In the genomic region with DNA sequence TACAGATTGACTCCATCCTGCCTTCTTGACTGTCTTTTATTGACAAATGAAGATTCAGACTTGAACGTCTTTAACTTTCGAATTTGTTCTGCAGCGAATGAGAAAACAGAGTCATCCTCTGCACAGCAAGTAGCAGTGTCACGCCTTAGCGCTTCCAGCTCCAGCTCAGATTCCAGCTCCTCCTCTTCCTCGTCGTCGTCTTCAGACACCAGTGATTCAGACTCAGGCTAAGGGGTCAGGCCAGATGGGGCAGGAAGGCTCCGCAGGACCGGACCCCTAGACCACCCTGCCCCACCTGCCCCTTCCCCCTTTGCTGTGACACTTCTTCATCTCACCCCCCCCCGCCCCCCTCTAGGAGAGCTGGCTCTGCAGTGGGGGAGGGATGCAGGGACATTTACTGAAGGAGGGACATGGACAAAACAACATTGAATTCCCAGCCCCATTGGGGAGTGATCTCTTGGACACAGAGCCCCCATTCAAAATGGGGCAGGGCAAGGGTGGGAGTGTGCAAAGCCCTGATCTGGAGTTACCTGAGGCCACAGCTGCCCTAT, we compare ENCODE assay signal across 18 cellular contexts. TPM values are rescaled to one million over a fixed set of nuclear protein-coding genes. Genes with fewer than 3 reads are reported as not detected.
DNase-seq lines count a peak whose midpoint lies in the region; FAIRE-seq and TF ChIP-seq lines count a peak whose summit lies in the region.
"Had no signal": no experiment of that assay in that cellular context is flagged by ENCODE, and none has a peak within 500 bp of the region (broad histone marks: within the 10 kb centered on the region; RNA-seq: fewer than 3 reads in every experiment).

No MANE protein-coding gene starts in this region.

- H3K4me3 ChIP-seq in H1 (ENCODE audit: extremely low read depth in 1 of 4, insufficient read depth in 2 of 4, low read depth in 3 of 4, low read length in 4 of 4): no peak overlapping the region
- H3K4me3 ChIP-seq: sigmoid colon had no signal

- TF ChIP-seq EP300 in H1 (IDR thresholded peaks at IDR 0.05; ENCODE audit: borderline replicate concordance in 1 of 2, low read depth in 2 of 2, low read length in 2 of 2): no peak

- TF ChIP-seq CTCF in H1 (IDR thresholded peaks at IDR 0.05; ENCODE audit: control extremely low read depth in 1 of 3, insufficient read depth in 1 of 3, low read depth in 1 of 3, low read length in 3 of 3) (no peak), osteocyte (IDR thresholded peaks at IDR 0.05) (no peak)

- peaks cover 38 to 42% of the 10 kb centered on the region in 2 experiments for H4K20me1 ChIP-seq in H1 (replicated peaks in 1 of 2; ENCODE audit: control insufficient read depth in 1 of 2, insufficient read depth in 2 of 2, low read length in 2 of 2)

- FAIRE-seq in H1 (lab: Jason Lieb, UNC): no peak
- FAIRE-seq in H54 (lab: Jason Lieb, UNC): no peak

- H4K8ac ChIP-seq in H1 (ENCODE audit: extremely low read depth, insufficient read depth, low read length): no peak overlapping the region

- H3K27me3 Mint-ChIP-seq in activated T-cell treated with anti-CD3 and anti-CD28 coated beads, Interleukin-2, amount 50 U/mL, for 24 hours: no peaks in the 10 kb centered on the region
- peaks cover 2% of the 10 kb centered on the region for H3K27me3 Mint-ChIP-seq in osteocyte (ENCODE audit: unreplicated experiment)

- CTCF ChIA-PET in H1 (lab: Charles Lee; ENCODE audit: partially characterized antibody): interaction anchor here (0.7 to 6.6 kb wide), 7 partner anchors 9 to 181 kb away, joined by 3 to 110 read pairs (median 4); a partner anchor contains a TSS

- no peak overlapping the region for H2BK5ac ChIP-seq in H1 (ENCODE audit: low read depth, low read length)

- H3K4ac ChIP-seq in H1 (replicated peaks; ENCODE audit: insufficient read length, low read depth, low read length): no peak overlapping the region

- no peak overlapping the region for H4K5ac ChIP-seq in H1 (ENCODE audit: insufficient read length, low read depth, low read length)

- POLR2A ChIA-PET in H1 (lab: Charles Lee; ENCODE audit: partially characterized antibody): interaction anchor here (0.6 to 33.3 kb wide), 14 partner anchors 1 to 337 kb away, joined by 3 to 1158 read pairs (median 4); a partner anchor contains a TSS

- H2BK20ac ChIP-seq in H1 (ENCODE audit: low read length): no peak overlapping the region

- no peak overlapping the region for H3K27ac ChIP-seq in H1 (ENCODE audit: low read depth, low read length)
- H3K27ac ChIP-seq: HL-60 had no signal

- no peak overlapping the region for H3K23ac ChIP-seq in H1 (ENCODE audit: insufficient read length)

- 79% methylated on average over 6 of the region's 11 CpGs; no CpG with 5 or more reads in 1 of the 2 experiments for WGBS in H1 (ENCODE audit: extremely low coverage in 1 of 2, insufficient coverage in 1 of 2, insufficient read length in 1 of 2, insufficient replicate concordance in 2 of 2, low coverage in 1 of 2, low lambda C conversion rate in 2 of 2, missing lambda C conversion rate in 1 of 2), 2 experiments

- no peak for DNase-seq in activated T-cell treated with anti-CD3 and anti-CD28 coated beads, Interleukin-2, amount 50 U/mL, for 24 hours
- DNase-seq in activated T-cell treated with anti-CD3 and anti-CD28 coated beads, Interleukin-2, amount 50 U/mL, for 1 hour: no peak
- peak; percentile 30 for DNase-seq in M059J (ENCODE audit: low read depth)
- no peak for DNase-seq in H1 (ENCODE audit: low read depth in 1 of 2, low spot score in 2 of 2)
- DNase-seq in osteocyte (ENCODE audit: extremely low spot score, unreplicated experiment): no peak
- DNase-seq in dedifferentiated amniotic fluid mesenchymal stem cell (ENCODE audit: extremely low spot score): no peak
- no peak for DNase-seq in H54 (ENCODE audit: insufficient read length, low spot score)
- DNase-seq in T-helper 2 cell: no peak
- DNase-seq: COR-L47; effector CD8-positive, alpha-beta T cell; H7; left ventricle myocardium superior; NCI-H187 treated with DMSO at 0.1 percent for 48 hours; NCI-H526; sigmoid colon; stimulated activated CD4-positive, alpha-beta T cell treated with anti-CD3 and anti-CD28 coated beads, Interleukin-2, amount 100 ng/mL, for 48 hours; stimulated activated CD8-positive, alpha-beta memory T cell treated with anti-CD3 and anti-CD28 coated beads, Interleukin-4, amount 100 ng/mL, for 48 hours had no signal

- no peak overlapping the region for H2BK12ac ChIP-seq in H1 (ENCODE audit: low read depth, low read length)

- peak overlapping the region; percentile 14 for H3K4me3 Mint-ChIP-seq in activated T-cell treated with anti-CD3 and anti-CD28 coated beads, Interleukin-2, amount 50 U/mL, for 24 hours
- H3K4me3 Mint-ChIP-seq in osteocyte (ENCODE audit: unreplicated experiment): no peak overlapping the region

- no peak overlapping the region for H3K9ac ChIP-seq in H1 (replicated peaks in 1 of 4; ENCODE audit: extremely low read depth in 1 of 4, low read depth in 3 of 4, low read length in 3 of 4)

- no peaks in the 10 kb centered on the region for H3K9me3 Mint-ChIP-seq in activated T-cell treated with anti-CD3 and anti-CD28 coated beads, Interleukin-2, amount 50 U/mL, for 24 hours
- no peaks in the 10 kb centered on the region for H3K9me3 Mint-ChIP-seq in osteocyte (ENCODE audit: unreplicated experiment)

- no peaks in the 10 kb centered on the region; a peak in 1 of 4 replicates for H3K9me3 ChIP-seq in H1 (ENCODE audit: insufficient read depth in 2 of 2, low read depth in 1 of 2, low read length in 1 of 2)
- H3K9me3 ChIP-seq: sigmoid colon had no signal

- peaks cover 13 to 41% of the 10 kb centered on the region in 2 experiments for H3K79me2 ChIP-seq in H1 (ENCODE audit: control insufficient read depth in 1 of 2, insufficient read depth in 2 of 2, low read length in 2 of 2)

- H3K36me3 ChIP-seq in H1 (ENCODE audit: control insufficient read depth in 2 of 4, insufficient read depth in 4 of 4, low read length in 3 of 4): peaks cover 48 to 67% (median 58%) of the 10 kb centered on the region in 4 experiments

- no peak overlapping the region for H3K56ac ChIP-seq in H1 (replicated peaks; ENCODE audit: insufficient read length, low read depth, low read length)

- H3K27me3 ChIP-seq in H1 (replicated peaks in 1 of 4; ENCODE audit: control insufficient read depth in 3 of 4, extremely low read depth in 1 of 4, insufficient read depth in 3 of 4, low read length in 3 of 4): no peaks in the 10 kb centered on the region
- H3K27me3 ChIP-seq: sigmoid colon had no signal

- no peak overlapping the region for H2BK120ac ChIP-seq in H1 (replicated peaks; ENCODE audit: low read depth, low read length)

- TF ChIP-seq POLR2A in H1 (IDR thresholded peaks at IDR 0.05; ENCODE audit: control extremely low read depth in 1 of 2, low read depth in 2 of 2, low read length in 2 of 2): no peak
- no peak for TF ChIP-seq POLR2A in H54 (IDR thresholded peaks at IDR 0.05; ENCODE audit: low read depth, low read length)

- H3K18ac ChIP-seq in H1 (ENCODE audit: extremely low read depth, low read length): no peak overlapping the region

- H3K4me2 ChIP-seq in H1 (ENCODE audit: insufficient read depth in 1 of 2, low read depth in 2 of 2, low read length in 2 of 2): no peak overlapping the region

- no peaks in the 10 kb centered on the region for H3K23me2 ChIP-seq in H1 (ENCODE audit: low read depth, low read length)

- peaks cover 82% of the 10 kb centered on the region for H3K4me1 Mint-ChIP-seq in activated T-cell treated with anti-CD3 and anti-CD28 coated beads, Interleukin-2, amount 50 U/mL, for 24 hours (ENCODE audit: low read depth)
- peaks cover 32% of the 10 kb centered on the region for H3K4me1 Mint-ChIP-seq in osteocyte (ENCODE audit: unreplicated experiment)

- peaks cover 76% of the 10 kb centered on the region for H3K36me3 Mint-ChIP-seq in activated T-cell treated with anti-CD3 and anti-CD28 coated beads, Interleukin-2, amount 50 U/mL, for 24 hours (ENCODE audit: low read depth)
- peaks cover 59% of the 10 kb centered on the region for H3K36me3 Mint-ChIP-seq in osteocyte (ENCODE audit: unreplicated experiment)

- no peak for TF ChIP-seq RAD21 in H1 (IDR thresholded peaks at IDR 0.05 in 1 of 2, conservative IDR thresholded peaks at IDR 0.05 in 1 of 2; ENCODE audit: low read depth in 2 of 2, low read length in 2 of 2)

- H3K79me1 ChIP-seq in H1 (ENCODE audit: low read depth, low read length): peaks cover 11% of the 10 kb centered on the region

- H3K4me1 ChIP-seq in H1 (replicated peaks in 1 of 4; ENCODE audit: control insufficient read depth in 3 of 4, insufficient read depth in 4 of 4, low read length in 3 of 4): peaks cover 0 to 2% (median 0%) of the 10 kb centered on the region in 4 experiments; a peak in 1 of 7 replicates

- no peak overlapping the region for H4K91ac ChIP-seq in H1 (replicated peaks; ENCODE audit: insufficient read length, low read length)

- H2BK15ac ChIP-seq in H1 (ENCODE audit: low read length): no peak overlapping the region

- H3K14ac ChIP-seq in H1 (ENCODE audit: insufficient read length): no peak overlapping the region

- H2AFZ ChIP-seq in H1 (ENCODE audit: low read length): no peak overlapping the region

- no peak overlapping the region for H2AK5ac ChIP-seq in H1 (ENCODE audit: low read depth, low read length)

- peak overlapping the region; percentile 100 for H3K27ac Mint-ChIP-seq in activated T-cell treated with anti-CD3 and anti-CD28 coated beads, Interleukin-2, amount 50 U/mL, for 24 hours
- peak overlapping the region; percentile 31 for H3K27ac Mint-ChIP-seq in osteocyte (ENCODE audit: unreplicated experiment)

RNA-seq across cellular contexts. Expression of a gene that starts 12.2 kb away (rescaled TPM):
- total RNA-seq in M059J (2014; rRNA removed; shearing (Covaris generic)): 148 and 223 TPM in 2 replicates
- 179 and 185 TPM in 2 replicates for total RNA-seq in H1 (2021; fragmentation: NEBNext Ultra II Directional; extraction: Animal tissue kit (Norgen Biotek cat#: 25700))
- 101 and 132 TPM in 2 replicates for polyA plus RNA-seq in H1 (2011; rRNA removed)
- 118 TPM for polyA plus RNA-seq in H1 (2011; cell fraction: cytosol; rRNA removed)
- polyA plus RNA-seq in H1 (2011; cell fraction: nucleus; rRNA removed): 277 TPM
- 160 to 229 TPM (median 169 TPM) in 4 replicates for polyA plus RNA-seq in H1 (2012, experiment 1 of 2)
- polyA plus RNA-seq in H1 (2012, experiment 2 of 2): 108 TPM
- 146 TPM for polyA plus RNA-seq in H1 (2013, experiment 1 of 2)
- polyA plus RNA-seq in H1 (2013, experiment 2 of 2): 135 TPM
- polyA minus RNA-seq in H1 (2011; rRNA and poly(A)+ RNA removed): 120 and 132 TPM in 2 replicates
- 85.9 TPM for polyA minus RNA-seq in H1 (2011; cell fraction: cytosol; rRNA and poly(A)+ RNA removed)
- polyA minus RNA-seq in H1 (2011; cell fraction: nucleus; rRNA and poly(A)+ RNA removed): 174 TPM
- total RNA-seq in osteocyte: 166 and 168 TPM in 2 replicates

RNA-seq across cellular contexts. Expression of a gene that starts 27.7 kb away (rescaled TPM):
- total RNA-seq in M059J (2014; rRNA removed; shearing (Covaris generic)): 11.4 and 12.3 TPM in 2 replicates
- total RNA-seq in H1 (2021; fragmentation: NEBNext Ultra II Directional; extraction: Animal tissue kit (Norgen Biotek cat#: 25700)): 13.3 and 15.1 TPM in 2 replicates
- polyA plus RNA-seq in H1 (2011; rRNA removed): 18.0 and 23.1 TPM in 2 replicates
- 16.6 TPM for polyA plus RNA-seq in H1 (2011; cell fraction: cytosol; rRNA removed)
- polyA plus RNA-seq in H1 (2011; cell fraction: nucleus; rRNA removed): 27.7 TPM
- polyA plus RNA-seq in H1 (2012, experiment 1 of 2): 11.8 to 16.5 TPM (median 15.3 TPM) in 4 replicates
- polyA plus RNA-seq in H1 (2012, experiment 2 of 2): 18.7 TPM
- polyA plus RNA-seq in H1 (2013, experiment 1 of 2): 14.8 TPM
- polyA plus RNA-seq in H1 (2013, experiment 2 of 2): 15.8 TPM
- polyA minus RNA-seq in H1 (2011; rRNA and poly(A)+ RNA removed): 8.9 and 9.5 TPM in 2 replicates
- 5.5 TPM for polyA minus RNA-seq in H1 (2011; cell fraction: cytosol; rRNA and poly(A)+ RNA removed)
- 8.5 TPM for polyA minus RNA-seq in H1 (2011; cell fraction: nucleus; rRNA and poly(A)+ RNA removed)
- total RNA-seq in osteocyte: 1.3 and 3.0 TPM in 2 replicates

RNA-seq across cellular contexts. Expression of a gene that starts 28.8 kb away (rescaled TPM):
- total RNA-seq in M059J (2014; rRNA removed; shearing (Covaris generic)): not detected in 2 replicates
- total RNA-seq in H1 (2021; fragmentation: NEBNext Ultra II Directional; extraction: Animal tissue kit (Norgen Biotek cat#: 25700)): 23.7 TPM in 2 replicates
- 89.0 and 120 TPM in 2 replicates for polyA plus RNA-seq in H1 (2011; rRNA removed)
- polyA plus RNA-seq in H1 (2011; cell fraction: cytosol; rRNA removed): 55.7 TPM
- polyA plus RNA-seq in H1 (2011; cell fraction: nucleus; rRNA removed): 127 TPM
- 30.8 to 37.5 TPM (median 34.1 TPM) in 4 replicates for polyA plus RNA-seq in H1 (2012, experiment 1 of 2)
- 56.4 TPM for polyA plus RNA-seq in H1 (2012, experiment 2 of 2)
- polyA plus RNA-seq in H1 (2013, experiment 1 of 2): 32.5 TPM
- 36.8 TPM for polyA plus RNA-seq in H1 (2013, experiment 2 of 2)
- 73.5 and 94.6 TPM in 2 replicates for polyA minus RNA-seq in H1 (2011; rRNA and poly(A)+ RNA removed)
- 28.8 TPM for polyA minus RNA-seq in H1 (2011; cell fraction: cytosol; rRNA and poly(A)+ RNA removed)
- polyA minus RNA-seq in H1 (2011; cell fraction: nucleus; rRNA and poly(A)+ RNA removed): 40.2 TPM
- total RNA-seq in osteocyte: not detected in 2 replicates

RNA-seq across cellular contexts. Expression of a gene that starts 39.7 kb away (rescaled TPM):
- total RNA-seq in M059J (2014; rRNA removed; shearing (Covaris generic)): 5.1 and 8.3 TPM in 2 replicates
- 1.3 and 2.7 TPM in 2 replicates for total RNA-seq in H1 (2021; fragmentation: NEBNext Ultra II Directional; extraction: Animal tissue kit (Norgen Biotek cat#: 25700))
- polyA plus RNA-seq in H1 (2011; rRNA removed): 3.2 and 4.7 TPM in 2 replicates
- polyA plus RNA-seq in H1 (2011; cell fraction: cytosol; rRNA removed): 3.1 TPM
- polyA plus RNA-seq in H1 (2011; cell fraction: nucleus; rRNA removed): 2.7 TPM
- polyA plus RNA-seq in H1 (2012, experiment 1 of 2): 1.6 to 2.7 TPM (median 2.2 TPM) in 4 replicates
- polyA plus RNA-seq in H1 (2012, experiment 2 of 2): 3.1 TPM
- 4.2 TPM for polyA plus RNA-seq in H1 (2013, experiment 1 of 2)
- 4.2 TPM for polyA plus RNA-seq in H1 (2013, experiment 2 of 2)
- polyA minus RNA-seq in H1 (2011; rRNA and poly(A)+ RNA removed): 2.2 and 2.5 TPM in 2 replicates
- polyA minus RNA-seq in H1 (2011; cell fraction: cytosol; rRNA and poly(A)+ RNA removed): 2.0 TPM
- 1.7 TPM for polyA minus RNA-seq in H1 (2011; cell fraction: nucleus; rRNA and poly(A)+ RNA removed)
- total RNA-seq in osteocyte: not detected in 2 replicates

Comparison
In these comparisons a context has a peak if more than half of its experiments do, and no peak if none do; other contexts are left out.
1. RNA of a gene that starts 28.8 kb away (total RNA-seq): 23.7 TPM in H1; not detected in M059J and not detected in osteocyte; every median in the first group is over 10 times any median in the second.